In the genomic region with DNA sequence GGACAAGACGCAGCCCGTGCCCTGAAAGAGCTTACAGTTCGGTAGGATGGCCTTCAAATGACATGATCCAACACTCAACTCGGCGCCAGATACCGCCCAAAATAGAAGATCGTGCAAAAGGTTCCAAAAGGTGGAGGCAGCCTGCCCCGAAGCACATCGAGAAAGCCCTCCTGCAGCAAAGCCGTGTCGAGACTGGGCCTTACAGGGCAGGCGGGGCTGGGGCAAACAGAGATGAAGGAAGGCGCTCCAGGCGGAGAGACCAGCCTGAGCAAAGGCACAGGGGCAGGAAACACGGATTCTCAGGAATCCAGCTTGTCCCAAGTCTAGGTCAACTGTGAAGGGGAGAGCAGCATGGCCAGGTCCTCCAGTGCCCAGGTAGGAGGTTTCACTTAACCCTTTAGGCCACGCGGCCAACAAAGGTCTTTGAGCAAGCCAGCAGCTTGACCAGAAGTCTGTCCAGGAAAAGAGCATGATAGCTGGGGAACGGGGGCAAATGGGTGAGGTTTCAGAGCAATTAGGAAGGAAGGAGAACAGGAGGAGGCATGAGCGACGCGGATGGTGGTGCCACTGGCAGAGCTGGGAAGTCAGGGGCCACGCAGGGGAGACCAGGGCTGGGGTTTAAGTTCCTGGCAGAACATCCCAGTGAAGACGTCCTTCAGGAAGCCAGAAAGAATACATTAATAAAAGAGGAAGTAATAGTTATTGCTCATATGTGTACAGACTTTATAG, we compare ENCODE assay signal across 9 cellular contexts. TPM values are rescaled to one million over a fixed set of nuclear protein-coding genes. Genes with fewer than 3 reads are reported as not detected.
A peak's percentile ranks its signal among the peaks of the same experiment; 100 is the strongest.
DNase-seq lines count a peak whose midpoint lies in the region; ATAC-seq, FAIRE-seq and TF ChIP-seq lines count a peak whose summit lies in the region.
"Had no signal": no experiment of that assay in that cellular context is flagged by ENCODE, and none has a peak within 500 bp of the region (broad histone marks: within the 10 kb centered on the region; RNA-seq: fewer than 3 reads in every experiment).

No MANE protein-coding gene starts in this region.

- H3K9me3 Mint-ChIP-seq in neural crest cell = no peaks in the 10 kb centered on the region

- no peaks in the 10 kb centered on the region for H3K79me2 ChIP-seq in Karpas-422 (ENCODE audit: low read length)

- TF ChIP-seq POLR2A in breast epithelium (IDR thresholded peaks at IDR 0.05) = no peak

- DNase-seq in Karpas-422 (no peak), breast epithelium (ENCODE audit: low spot score in 2 of 2) (no peak), neural crest cell (ENCODE audit: low read depth, low spot score) (no peak), D721Med (ENCODE audit: insufficient read length, low spot score) (no peak), kidney tubule cell (ENCODE audit: low spot score) (no peak), SW 1271 (lab: John Stamatoyannopoulos, UW) (no peak)

- H3K27ac ChIP-seq in Karpas-422 (ENCODE audit: low read length) = no peak overlapping the region
- peak overlapping the region; percentile 93 to 94 for H3K27ac ChIP-seq in breast epithelium

- peaks cover 34% of the 10 kb centered on the region for H3K27me3 Mint-ChIP-seq in neural crest cell (ENCODE audit: low read depth)

- no peak overlapping the region for H3K27ac Mint-ChIP-seq in neural crest cell (ENCODE audit: unreplicated experiment)

- H3K27me3 ChIP-seq in Karpas-422 (ENCODE audit: low read length) = no peaks in the 10 kb centered on the region
- H3K27me3 ChIP-seq in breast epithelium = no peaks in the 10 kb centered on the region

- no peaks in the 10 kb centered on the region for H3K36me3 ChIP-seq in ES-I3 (ENCODE audit: insufficient read depth, low read length)
- no peaks in the 10 kb centered on the region for H3K36me3 ChIP-seq in Karpas-422 (ENCODE audit: insufficient read depth, low read length)
- no peaks in the 10 kb centered on the region for H3K36me3 ChIP-seq in breast epithelium

- H3K4me1 Mint-ChIP-seq in neural crest cell = peaks cover 15% of the 10 kb centered on the region

- H2AFZ ChIP-seq in Karpas-422 (ENCODE audit: low read length) = peak overlapping the region; percentile 84; the same call in 1 of the 2 replicates

- H3K4me1 ChIP-seq in ES-I3 (ENCODE audit: insufficient read depth, low read length) (no peaks in the 10 kb centered on the region; the same call in 1 of the 2 replicates), Karpas-422 (ENCODE audit: low read length) (peaks cover 25% of the 10 kb centered on the region), breast epithelium (peaks cover 0 to 9% of the 10 kb centered on the region in 2 donors)

- H3K9me2 ChIP-seq in Karpas-422 (replicated peaks; ENCODE audit: insufficient read depth, low read length) = no peaks in the 10 kb centered on the region

- H3K4me3 ChIP-seq in Karpas-422 (ENCODE audit: low read length) = peak overlapping the region; percentile 77; the same call in 1 of the 2 replicates
- no peak overlapping the region for H3K4me3 ChIP-seq in breast epithelium

- peak overlapping the region; percentile 83 for H3K4me3 Mint-ChIP-seq in neural crest cell

- H3K9me3 ChIP-seq in ES-I3 (ENCODE audit: control insufficient read depth, insufficient read depth, low read length) (no peaks in the 10 kb centered on the region), Karpas-422 (ENCODE audit: low read length) (no peaks in the 10 kb centered on the region), breast epithelium (no peaks in the 10 kb centered on the region)

- no peaks in the 10 kb centered on the region for H3K36me3 Mint-ChIP-seq in neural crest cell (ENCODE audit: low read depth)

- H4K20me1 ChIP-seq in Karpas-422 (ENCODE audit: insufficient read depth, low read depth, low read length) = no peaks in the 10 kb centered on the region

- FAIRE-seq in D721Med (lab: Jason Lieb, UNC) = no peak

- ATAC-seq in HG02571 (IDR thresholded peaks at IDR 0.05; ENCODE audit: unreplicated experiment) = no peak

- intact Hi-C loops in breast epithelium (cut with DNase I; ENCODE audit: low total_unique reads) = no loop called here

- peak overlapping the region; percentile 94 for H3K4me2 ChIP-seq in Karpas-422 (ENCODE audit: low read depth, low read length, poor library complexity, severe bottlenecking)

- peak in 2 of 3 donors; percentile 1 for TF ChIP-seq CTCF in breast epithelium (IDR thresholded peaks at IDR 0.05)
- TF ChIP-seq CTCF in neural crest cell (conservative IDR thresholded peaks at IDR 0.05) = no peak
- no peak for TF ChIP-seq CTCF in D721Med (IDR thresholded peaks at IDR 0.05; ENCODE audit: insufficient read depth, missing control alignments)

- peak overlapping the region; percentile 76; the same call in 1 of the 2 replicates for H3K9ac ChIP-seq in ES-I3 (ENCODE audit: low read depth, low read length)
- H3K9ac ChIP-seq in Karpas-422 (ENCODE audit: low read length) = peak overlapping the region; percentile 83

RNA-seq across cellular contexts. Expression of a gene that starts 21.2 kb away (rescaled TPM):
- 101 and 172 TPM in 2 replicates for total RNA-seq in Karpas-422 (2014; rRNA removed; shearing (Covaris generic); ENCODE audit: low replicate concordance)
- total RNA-seq in breast epithelium (100 to 1,000 TPM; 217 to 850 (median 260) TPM), neural crest cell (617 and 620 TPM in 2 replicates)

RNA-seq across cellular contexts. Expression of a gene that starts 43.1 kb away (rescaled TPM):
- total RNA-seq in Karpas-422 (2014; rRNA removed; shearing (Covaris generic); ENCODE audit: low replicate concordance) = not detected in 2 replicates
- total RNA-seq in breast epithelium (1,000 to 10,000 TPM in 2 of 3 donors, 1 to 10 TPM in 1; 1.9 to 1,676 (median 1,373) TPM), neural crest cell (not detected in 2 replicates)
- total RNA-seq: SK-MEL-5 had no signal

RNA-seq across cellular contexts. Expression of a gene that starts 44.7 kb away (rescaled TPM):
- total RNA-seq in Karpas-422 (2014; rRNA removed; shearing (Covaris generic); ENCODE audit: low replicate concordance) = not detected in 2 replicates
- not detected for total RNA-seq in breast epithelium
- not detected in 2 replicates for total RNA-seq in neural crest cell
- total RNA-seq: SK-MEL-5 had no signal

RNA-seq across cellular contexts. Expression of a gene that starts 54.9 kb away (rescaled TPM):
- total RNA-seq in Karpas-422 (2014; rRNA removed; shearing (Covaris generic); ENCODE audit: low replicate concordance) = not detected in 2 replicates
- total RNA-seq in breast epithelium = 100 to 1,000 TPM in 1 of 3 donors, 10 to 100 TPM in 1, 1 to 10 TPM in 1; 2.6 to 100 (median 51.8) TPM
- not detected in 2 replicates for total RNA-seq in neural crest cell
- total RNA-seq: SK-MEL-5 had no signal

Comparison
In these comparisons a context has a peak if more than half of its experiments do, and no peak if none do; other contexts are left out.
1. CTCF ChIP-seq: peak in breast epithelium (2 of 3); none in neural crest cell (single experiment) and D721Med (single experiment).